Comparison of ENCODE assay signal across 7 cellular contexts in genomic region chr12:57631566-57632368, GRCh38. TPM values are rescaled to one million over a fixed set of nuclear protein-coding genes. Genes with fewer than 3 reads are reported as not detected.
DNase-seq lines count a peak whose midpoint lies in the region; ATAC-seq and TF ChIP-seq lines count a peak whose summit lies in the region.

No MANE protein-coding gene starts in this region.

- H4K20me1 ChIP-seq in GM23338 (replicated peaks; ENCODE audit: insufficient read depth) = peaks cover 22% of the 10 kb centered on the region

- H3K4me3 Mint-ChIP-seq in GM23338 = peak overlapping the region; percentile 73
- H3K4me3 Mint-ChIP-seq in T-helper 2 cell treated with Interferon-gamma antibody and Interleukin-4, amounts not matched to agents 5 μg/mL and 100 μg/mL, for 36 hours = peak overlapping the region; percentile 80

- H3K27ac ChIP-seq in GM23338 (ENCODE audit: low read depth) = no peak overlapping the region

- no peak overlapping the region for H3K27ac Mint-ChIP-seq in GM23338
- no peak overlapping the region for H3K27ac Mint-ChIP-seq in T-helper 2 cell treated with Interferon-gamma antibody and Interleukin-4, amounts not matched to agents 5 μg/mL and 100 μg/mL, for 36 hours

- peak; percentile 47 for DNase-seq in GM23338 (ENCODE audit: low spot score)
- no peak for DNase-seq in T-helper 2 cell treated with Interferon-gamma antibody and Interleukin-4, amounts not matched to agents 5 μg/mL and 100 μg/mL, for 36 hours (ENCODE audit: low spot score)
- DNase-seq in germinal center (ENCODE audit: low spot score) = peak; percentile 8
- DNase-seq in retinal pigment epithelial cell (ENCODE audit: low read depth) = no peak
- DNase-seq in KBM-7 = no peak

- H3K27me3 ChIP-seq in GM23338 (ENCODE audit: insufficient read depth) = peaks cover 96% of the 10 kb centered on the region

- no peaks in the 10 kb centered on the region for H3K9me3 Mint-ChIP-seq in GM23338
- no peaks in the 10 kb centered on the region for H3K9me3 Mint-ChIP-seq in T-helper 2 cell treated with Interferon-gamma antibody and Interleukin-4, amounts not matched to agents 5 μg/mL and 100 μg/mL, for 36 hours

- in situ Hi-C loops in KBM-7 (cut with MboI; ENCODE audit: low pct_unique_long_range_greater_than_20kb, low sequenced_read_pairs) = no loop called here

- peak overlapping the region; percentile 96 for H3K4me2 ChIP-seq in GM23338

- H3K9me2 ChIP-seq in GM23338 (ENCODE audit: insufficient read depth) = no peaks in the 10 kb centered on the region

- peaks cover 12% of the 10 kb centered on the region; the same call in 1 of the 2 replicates for H3F3A ChIP-seq in GM23338 (replicated peaks; ENCODE audit: low read depth)

- H3K79me2 ChIP-seq in GM23338 (replicated peaks; ENCODE audit: insufficient read depth) = no peaks in the 10 kb centered on the region

- peak overlapping the region; percentile 74 for H3K4me3 ChIP-seq in GM23338
- peak overlapping the region; percentile 19 for H3K4me3 ChIP-seq in retinal pigment epithelial cell (ENCODE audit: low read length)

- peaks cover 68% of the 10 kb centered on the region for H3K27me3 Mint-ChIP-seq in GM23338 (ENCODE audit: insufficient read depth, low read depth, poor library complexity)
- peaks cover 64% of the 10 kb centered on the region for H3K27me3 Mint-ChIP-seq in T-helper 2 cell treated with Interferon-gamma antibody and Interleukin-4, amounts not matched to agents 5 μg/mL and 100 μg/mL, for 36 hours (ENCODE audit: low read depth)

- peaks cover 24% of the 10 kb centered on the region for H3K4me1 ChIP-seq in GM23338 (ENCODE audit: insufficient read depth)

- no peaks in the 10 kb centered on the region for H3K36me3 Mint-ChIP-seq in GM23338 (ENCODE audit: low read depth)
- no peaks in the 10 kb centered on the region for H3K36me3 Mint-ChIP-seq in T-helper 2 cell treated with Interferon-gamma antibody and Interleukin-4, amounts not matched to agents 5 μg/mL and 100 μg/mL, for 36 hours (ENCODE audit: low read depth)

- peak overlapping the region; percentile 96 for H2AFZ ChIP-seq in GM23338

- TF ChIP-seq CTCF in GM23338 (conservative IDR thresholded peaks at IDR 0.05; ENCODE audit: low read depth in 2 of 2) (no peak), retinal pigment epithelial cell (conservative IDR thresholded peaks at IDR 0.05; ENCODE audit: low read depth, low read length) (no peak)

- peaks cover 24% of the 10 kb centered on the region for H3K4me1 Mint-ChIP-seq in GM23338
- H3K4me1 Mint-ChIP-seq in T-helper 2 cell treated with Interferon-gamma antibody and Interleukin-4, amounts not matched to agents 5 μg/mL and 100 μg/mL, for 36 hours (ENCODE audit: low read depth) = peaks cover 11% of the 10 kb centered on the region

- ATAC-seq in GM23338 = peak; percentile 17
- no peak for ATAC-seq in HG02870 (IDR thresholded peaks at IDR 0.05; ENCODE audit: unreplicated experiment)
- ATAC-seq in HG02885 (IDR thresholded peaks at IDR 0.05; ENCODE audit: poor library complexity, unreplicated experiment) = no peak

- H3K36me3 ChIP-seq in GM23338 (ENCODE audit: insufficient read depth) = no peaks in the 10 kb centered on the region

TF ChIP-seq in GM23338, 12 proteins besides CTCF, POLR2A, EP300 and RAD21:
- no peak for TF ChIP-seq CREB1 (CRISPR knock-in tag; IDR thresholded peaks at IDR 0.05; ENCODE audit: low read depth)
- peak; percentile 92 for TF ChIP-seq EZH2 (IDR thresholded peaks at IDR 0.05; ENCODE audit: low read depth, unreplicated experiment)
- TF ChIP-seq EZH2phosphoT487 (IDR thresholded peaks at IDR 0.05; ENCODE audit: unreplicated experiment) = peak; percentile 62

RNA-seq across cellular contexts. Expression of gene B4GALNT1, which starts 1.2 kb away (rescaled TPM):
- 2.4 and 2.8 TPM in 2 replicates for total RNA-seq in GM23338 (2014; rRNA removed; shearing (Covaris generic))
- 1.3 and 1.4 TPM in 2 replicates for polyA plus RNA-seq in GM23338 (2016; fragmentation: Nextera tagmentation; extraction: Ambion mirVana)

RNA-seq across cellular contexts. Expression of gene ARHGEF25, which starts 20.5 kb away (rescaled TPM):
- total RNA-seq in GM23338 (2014; rRNA removed; shearing (Covaris generic)) = 9.9 and 10.2 TPM in 2 replicates
- 0.53 TPM in 1 of 2 replicates, not detected in the other for polyA plus RNA-seq in GM23338 (2016; fragmentation: Nextera tagmentation; extraction: Ambion mirVana)

RNA-seq across cellular contexts. Expression of gene DTX3, which starts 27.1 kb away (rescaled TPM):
- 37.8 and 46.6 TPM in 2 replicates for total RNA-seq in GM23338 (2014; rRNA removed; shearing (Covaris generic))
- polyA plus RNA-seq in GM23338 (2016; fragmentation: Nextera tagmentation; extraction: Ambion mirVana) = 16.7 and 22.8 TPM in 2 replicates

RNA-seq across cellular contexts. Expression of gene PIP4K2C, which starts 40.8 kb away (rescaled TPM):
- total RNA-seq in GM23338 (2014; rRNA removed; shearing (Covaris generic)) = 26.4 and 30.6 TPM in 2 replicates
- 10.5 and 10.8 TPM in 2 replicates for polyA plus RNA-seq in GM23338 (2016; fragmentation: Nextera tagmentation; extraction: Ambion mirVana)

Comparison
In these comparisons a context has a peak if more than half of its experiments do, and no peak if none do; other contexts are left out.
1. DNase-seq: peak in GM23338 (single experiment) and germinal center (single experiment); none in T-helper 2 cell treated with Interferon-gamma antibody and Interleukin-4, amounts not matched to agents 5 μg/mL and 100 μg/mL, for 36 hours (single experiment), retinal pigment epithelial cell (single experiment) and KBM-7 (single experiment).